1 cellular context compared by ENCODE assay signal in the genomic region with DNA sequence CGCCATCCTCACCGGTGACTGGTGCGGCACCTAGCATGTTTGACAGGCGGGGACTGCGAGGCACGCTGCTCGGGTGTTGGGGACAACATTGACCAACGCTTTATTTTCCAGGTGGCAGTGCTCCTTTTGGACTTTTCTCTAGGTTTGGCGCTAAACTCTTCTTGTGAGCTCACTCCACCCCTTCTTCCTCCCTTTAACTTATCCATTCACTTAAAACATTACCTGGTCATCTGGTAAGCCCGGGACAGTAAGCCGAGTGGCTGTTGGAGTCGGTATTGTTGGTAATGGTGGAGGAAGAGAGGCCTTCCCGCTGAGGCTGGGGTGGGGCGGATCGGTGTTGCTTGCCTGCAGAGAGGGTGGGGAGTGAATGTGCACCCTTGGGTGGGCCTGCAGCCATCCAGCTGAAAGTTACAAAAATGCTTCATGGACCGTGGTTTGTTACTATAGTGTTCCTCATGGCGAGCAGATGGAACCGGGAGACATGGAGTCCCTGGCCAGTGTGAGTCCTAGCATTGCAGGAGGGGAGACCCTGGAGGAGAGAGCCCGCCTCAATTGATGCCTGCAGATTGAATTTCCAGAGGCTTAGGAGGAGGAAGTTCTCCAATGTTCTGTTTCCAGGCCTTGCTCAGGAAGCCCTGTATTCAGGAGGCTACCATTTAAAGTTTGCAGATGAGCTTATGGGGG.
TF ChIP-seq lines count a peak whose summit lies in the region.

No MANE protein-coding gene starts in this region.

TF ChIP-seq in GM23338, 12 proteins besides CTCF, POLR2A, EP300 and RAD21 (continued from another document):
- TF ChIP-seq, protein P1, sequence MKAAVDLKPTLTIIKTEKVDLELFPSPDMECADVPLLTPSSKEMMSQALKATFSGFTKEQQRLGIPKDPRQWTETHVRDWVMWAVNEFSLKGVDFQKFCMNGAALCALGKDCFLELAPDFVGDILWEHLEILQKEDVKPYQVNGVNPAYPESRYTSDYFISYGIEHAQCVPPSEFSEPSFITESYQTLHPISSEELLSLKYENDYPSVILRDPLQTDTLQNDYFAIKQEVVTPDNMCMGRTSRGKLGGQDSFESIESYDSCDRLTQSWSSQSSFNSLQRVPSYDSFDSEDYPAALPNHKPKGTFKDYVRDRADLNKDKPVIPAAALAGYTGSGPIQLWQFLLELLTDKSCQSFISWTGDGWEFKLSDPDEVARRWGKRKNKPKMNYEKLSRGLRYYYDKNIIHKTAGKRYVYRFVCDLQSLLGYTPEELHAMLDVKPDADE (IDR thresholded peaks at IDR 0.05) = no peak
- no peak for TF ChIP-seq POLR2AphosphoS5 (IDR thresholded peaks at IDR 0.05; ENCODE audit: low read depth)
- TF ChIP-seq, protein P2, sequence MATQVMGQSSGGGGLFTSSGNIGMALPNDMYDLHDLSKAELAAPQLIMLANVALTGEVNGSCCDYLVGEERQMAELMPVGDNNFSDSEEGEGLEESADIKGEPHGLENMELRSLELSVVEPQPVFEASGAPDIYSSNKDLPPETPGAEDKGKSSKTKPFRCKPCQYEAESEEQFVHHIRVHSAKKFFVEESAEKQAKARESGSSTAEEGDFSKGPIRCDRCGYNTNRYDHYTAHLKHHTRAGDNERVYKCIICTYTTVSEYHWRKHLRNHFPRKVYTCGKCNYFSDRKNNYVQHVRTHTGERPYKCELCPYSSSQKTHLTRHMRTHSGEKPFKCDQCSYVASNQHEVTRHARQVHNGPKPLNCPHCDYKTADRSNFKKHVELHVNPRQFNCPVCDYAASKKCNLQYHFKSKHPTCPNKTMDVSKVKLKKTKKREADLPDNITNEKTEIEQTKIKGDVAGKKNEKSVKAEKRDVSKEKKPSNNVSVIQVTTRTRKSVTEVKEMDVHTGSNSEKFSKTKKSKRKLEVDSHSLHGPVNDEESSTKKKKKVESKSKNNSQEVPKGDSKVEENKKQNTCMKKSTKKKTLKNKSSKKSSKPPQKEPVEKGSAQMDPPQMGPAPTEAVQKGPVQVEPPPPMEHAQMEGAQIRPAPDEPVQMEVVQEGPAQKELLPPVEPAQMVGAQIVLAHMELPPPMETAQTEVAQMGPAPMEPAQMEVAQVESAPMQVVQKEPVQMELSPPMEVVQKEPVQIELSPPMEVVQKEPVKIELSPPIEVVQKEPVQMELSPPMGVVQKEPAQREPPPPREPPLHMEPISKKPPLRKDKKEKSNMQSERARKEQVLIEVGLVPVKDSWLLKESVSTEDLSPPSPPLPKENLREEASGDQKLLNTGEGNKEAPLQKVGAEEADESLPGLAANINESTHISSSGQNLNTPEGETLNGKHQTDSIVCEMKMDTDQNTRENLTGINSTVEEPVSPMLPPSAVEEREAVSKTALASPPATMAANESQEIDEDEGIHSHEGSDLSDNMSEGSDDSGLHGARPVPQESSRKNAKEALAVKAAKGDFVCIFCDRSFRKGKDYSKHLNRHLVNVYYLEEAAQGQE (IDR thresholded peaks at IDR 0.05; ENCODE audit: unreplicated experiment) = no peak
- no peak for TF ChIP-seq ZNF114 (CRISPR knock-in tag; IDR thresholded peaks at IDR 0.05)
- TF ChIP-seq EZH2 (IDR thresholded peaks at IDR 0.05; ENCODE audit: low read depth, unreplicated experiment) = no peak
